In genomic region chr15:58437531-58438105, GRCh38 we compare ENCODE assay signal across 25 cellular contexts. TPM values are rescaled to one million over a fixed set of nuclear protein-coding genes. Genes with fewer than 3 reads are reported as not detected.
"Had no signal": no experiment of that assay in that cellular context is flagged by ENCODE, and none has a peak within 500 bp of the region (broad histone marks: within the 10 kb centered on the region; RNA-seq: fewer than 3 reads in every experiment).

No MANE protein-coding gene starts in this region.

- H3K36me3 ChIP-seq: esophagus squamous epithelium, gastroesophageal sphincter, left ventricle myocardium inferior, neutrophil, sigmoid colon, suprapubic skin, thyroid gland, upper lobe of right lung, vagina had no signal

- H3K27ac ChIP-seq: esophagus squamous epithelium, gastroesophageal sphincter, neutrophil, sigmoid colon, suprapubic skin, thyroid gland, upper lobe of right lung, vagina had no signal

- DNase-seq: cerebellar nuclear complex; dermis blood vessel endothelial cell; esophagus squamous epithelium; foreskin fibroblast; glutamatergic neuron; left cardiac atrium; left ventricle myocardium inferior; nephron progenitor cell; posterior cingulate gyrus; sigmoid colon; small intestine; stimulated activated CD4-positive, alpha-beta T cell treated with anti-CD3 and anti-CD28 coated beads, Interleukin-2, amount 100 ng/mL, for 48 hours; stimulated activated CD8-positive, alpha-beta memory T cell treated with anti-CD3 and anti-CD28 coated beads, Interleukin-4, amount 100 ng/mL, for 48 hours; stimulated activated naive CD8-positive, alpha-beta T cell treated with anti-CD3 and anti-CD28 coated beads, Interleukin-15, Interleukin-2, amounts not matched to agents 100 U/mL and 50 U/mL, for 24 hours; thyroid gland; upper lobe of right lung had no signal

- H3K4me1 ChIP-seq: sigmoid colon had no signal

- H3K4me3 ChIP-seq: esophagus squamous epithelium, gastroesophageal sphincter, left ventricle myocardium inferior, sigmoid colon, suprapubic skin, thyroid gland, upper lobe of right lung, vagina had no signal

- H3K9me3 ChIP-seq: esophagus squamous epithelium, gastroesophageal sphincter, left ventricle myocardium inferior, neutrophil, sigmoid colon, suprapubic skin, thyroid gland, upper lobe of right lung, vagina had no signal

- ATAC-seq: gastroesophageal sphincter; left cardiac atrium; stimulated activated effector memory CD8-positive, alpha-beta T cell treated with anti-CD3 and anti-CD28 coated beads, Interleukin-12 subunit alpha, Interleukin-12 subunit beta, amount 100 ng/mL, for 72 hours; stimulated activated naive CD8-positive, alpha-beta T cell treated with anti-CD3 and anti-CD28 coated beads, Interleukin-15, Interleukin-2, amounts not matched to agents 100 U/mL and 50 U/mL, for 24 hours; upper lobe of right lung had no signal

- FAIRE-seq: colon, keratinocyte, small intestine had no signal

- H3K27me3 ChIP-seq: esophagus squamous epithelium, gastroesophageal sphincter, neutrophil, sigmoid colon, suprapubic skin, thyroid gland, upper lobe of right lung, vagina had no signal

RNA-seq across cellular contexts. Expression of gene LIPC, which starts 5.8 kb away (rescaled TPM):
- total RNA-seq: lung microvascular endothelial cell, osteocyte, vagina had no signal
- polyA plus RNA-seq: keratinocyte had no signal
